Comparison of ENCODE assay signal across 7 cellular contexts in the genomic region with DNA sequence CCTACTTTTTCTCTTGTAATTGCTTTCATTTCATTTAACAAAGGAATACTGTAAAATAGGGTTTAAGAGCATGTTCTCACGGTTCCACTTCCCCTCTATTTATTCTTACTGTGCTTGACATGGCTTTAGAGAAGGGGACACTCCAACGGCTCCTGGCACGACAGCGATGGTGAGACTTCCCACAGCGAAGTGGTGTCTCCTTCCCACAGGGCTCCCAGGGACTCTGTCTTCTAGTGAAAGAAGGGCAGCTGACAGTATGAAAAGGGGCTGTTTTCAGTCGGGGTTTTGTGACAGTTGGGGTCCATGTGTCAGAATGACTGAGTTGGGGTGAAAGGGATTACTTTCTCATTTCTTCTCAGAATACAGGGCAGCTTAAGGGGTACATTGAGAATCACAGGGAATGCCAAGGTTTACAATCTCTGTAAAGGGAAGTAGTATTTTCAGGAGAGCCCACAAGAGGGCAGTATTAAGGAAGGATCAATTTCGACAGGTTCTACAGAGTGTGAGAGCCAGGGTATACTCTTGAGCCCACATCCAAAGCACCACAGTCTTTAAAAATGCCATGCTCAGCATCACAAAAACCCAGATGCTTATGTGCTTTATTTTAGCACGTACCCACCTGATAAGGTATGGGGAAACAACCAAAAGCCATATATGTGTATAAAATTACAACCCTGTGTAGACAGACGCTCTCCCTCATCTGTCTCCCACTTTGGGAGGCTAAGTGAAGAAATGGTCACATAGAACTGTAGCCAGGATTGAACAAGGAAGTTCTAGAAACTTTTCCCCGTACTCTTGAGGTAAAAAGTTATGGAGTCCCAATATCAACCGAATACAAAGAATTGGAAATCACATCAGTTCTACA. TPM values are rescaled to one million over a fixed set of nuclear protein-coding genes. Genes with fewer than 3 reads are reported as not detected.
A peak's percentile ranks its signal among the peaks of the same experiment; 100 is the strongest.
DNase-seq lines count a peak whose midpoint lies in the region; ATAC-seq and TF ChIP-seq lines count a peak whose summit lies in the region.

No MANE protein-coding gene starts in this region.

- H3K9me3 ChIP-seq in lung (ENCODE audit: control insufficient read depth in 2 of 2, insufficient read depth in 1 of 2, low read length in 1 of 2), result no peaks in the 10 kb centered on the region

- H3K27ac ChIP-seq in lung (ENCODE audit: low read depth in 1 of 2, low read length in 1 of 2), result no peak overlapping the region

- WGBS in lung, 2 donors, result 57 to 67% methylated on average over 11 of the region's 11 CpGs

- H3K36me3 ChIP-seq in lung (ENCODE audit: control insufficient read depth in 2 of 2, insufficient read depth in 2 of 2, low read length in 2 of 2), result no peaks in the 10 kb centered on the region

- peaks cover 0 to 2% of the 10 kb centered on the region in 2 donors for H3K4me1 ChIP-seq in lung (ENCODE audit: control insufficient read depth in 2 of 2, insufficient read depth in 2 of 2, low read length in 2 of 2)

- H3K27me3 ChIP-seq in lung (ENCODE audit: control insufficient read depth, insufficient read depth), result no peaks in the 10 kb centered on the region

- no peak overlapping the region for H3K4me3 ChIP-seq in GM12865 (ENCODE audit: low read depth, low read length)
- no peak overlapping the region for H3K4me3 ChIP-seq in astrocyte of the cerebellum (ENCODE audit: low read depth, low read length)
- no peak overlapping the region for H3K4me3 ChIP-seq in lung

- DNase-seq in GM12865 (ENCODE audit: low read depth) (peak; percentile 12), NAMALWA (ENCODE audit: low spot score) (peak; percentile 49), astrocyte of the cerebellum (ENCODE audit: low read depth) (no peak), lung (ENCODE audit: low spot score) (no peak)
- DNase-seq in activated CD4-positive, alpha-beta T cell treated with anti-CD3 and anti-CD28 coated beads, Interleukin-2, amount 50 U/mL, for 4 hours, result no peak

- TF ChIP-seq CTCF in GM12865 (IDR thresholded peaks at IDR 0.05; ENCODE audit: insufficient read depth, low read depth, low read length, missing control alignments) (peak; percentile 44), astrocyte of the cerebellum (IDR thresholded peaks at IDR 0.05; ENCODE audit: low read depth, low read length, missing control alignments) (peak; percentile 57), lung (IDR thresholded peaks at IDR 0.05; ENCODE audit: control extremely low read depth, extremely low read depth) (no peak)

- in situ Hi-C loops in astrocyte of the cerebellum (cut with HindIII; ENCODE audit: low sequenced_read_pairs), result no loop called here

- ATAC-seq in lung (ENCODE audit: insufficient read depth, low FRiP score) (peak; percentile 41), HG02938 (IDR thresholded peaks at IDR 0.05; ENCODE audit: unreplicated experiment) (no peak), GM21528 (IDR thresholded peaks at IDR 0.05; ENCODE audit: low FRiP score, unreplicated experiment) (no peak)

RNA-seq across cellular contexts. Expression of a gene that starts 31.3 kb away (rescaled TPM):
- 10 to 100 TPM in 1 of 2 donors, 1 to 10 TPM in 1; 9.5 to 33.5 TPM for total RNA-seq in lung
- 1 to 10 TPM; 6.4 to 7.8 TPM for polyA plus RNA-seq in lung

Comparison
In these comparisons a context has a peak if more than half of its experiments do, and no peak if none do; other contexts are left out.
1. DNase-seq: peak in GM12865 (single experiment) and NAMALWA (single experiment); none in astrocyte of the cerebellum (single experiment), lung (single experiment) and activated CD4-positive, alpha-beta T cell treated with anti-CD3 and anti-CD28 coated beads, Interleukin-2, amount 50 U/mL, for 4 hours (0 of 2).